23 cellular contexts compared by ENCODE assay signal in the genomic region with DNA sequence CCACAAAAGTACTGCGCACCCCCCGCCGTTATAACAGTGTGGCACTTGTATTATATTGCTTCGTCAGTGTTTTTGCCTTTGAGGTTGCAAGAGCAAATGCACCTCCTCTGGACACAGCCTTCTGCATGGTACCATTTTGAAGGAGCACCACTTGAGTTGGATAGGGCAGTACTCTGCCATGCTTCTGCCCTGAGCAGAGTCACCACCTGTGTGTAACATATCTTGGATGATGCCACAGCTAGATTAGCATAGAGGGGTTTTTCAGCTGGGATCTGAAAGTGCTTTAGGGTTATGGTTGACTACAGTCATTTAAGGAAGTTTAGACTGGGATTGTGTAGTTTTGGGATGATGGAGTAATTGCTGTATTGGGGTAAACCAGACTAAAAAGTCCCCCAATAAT.
A peak's percentile ranks its signal among the peaks of the same experiment; 100 is the strongest.
DNase-seq lines count a peak whose midpoint lies in the region; ATAC-seq and TF ChIP-seq lines count a peak whose summit lies in the region.
"Had no signal": no experiment of that assay in that cellular context is flagged by ENCODE, and none has a peak within 500 bp of the region (broad histone marks: within the 10 kb centered on the region; RNA-seq: fewer than 3 reads in every experiment).

No MANE protein-coding gene starts in this region.

- TF ChIP-seq CTCF in Calu3 (IDR thresholded peaks at IDR 0.05; ENCODE audit: unreplicated experiment) (no peak), natural killer cell (IDR thresholded peaks at IDR 0.05) (no peak)

- intact Hi-C loops in activated CD4-positive, alpha-beta T cell treated with anti-CD3 and anti-CD28 coated beads for 36 hours (cut with DNase I, micrococcal nuclease): no loop called here
- intact Hi-C loops in Calu3 (cut with micrococcal nuclease; ENCODE audit: unreplicated experiment): no loop called here
- intact Hi-C loops in natural killer cell (cut with micrococcal nuclease): no loop called here

- BruUV-seq in Calu3 (replicated peaks; lab: Mats Ljungman, UMichigan): no TSS peak

- no peak for ATAC-seq in activated CD4-positive, alpha-beta T cell treated with anti-CD3 and anti-CD28 coated beads for 36 hours
- peak; percentile 54 for ATAC-seq in activated T-helper 17 cell treated with anti-CD3 and anti-CD28 coated beads, Interleukin-2, amount 50 U/mL, for 72 hours (replicated peaks)
- ATAC-seq in natural killer cell (no peak), HG03159 (IDR thresholded peaks at IDR 0.05; ENCODE audit: unreplicated experiment) (no peak)
- ATAC-seq: activated CD4-positive, CD25-positive, alpha-beta regulatory T cell treated with anti-CD3 and anti-CD28 coated beads, Interleukin-2, amount 50 U/mL, for 24 hours; right lobe of liver; upper lobe of right lung had no signal

- CTCF ChIA-PET in activated CD4-positive, alpha-beta T cell treated with anti-CD3 and anti-CD28 coated beads for 36 hours (lab: Charles Lee): interaction anchor here (1.5 kb wide), 1 partner anchor 45 kb away, joined by 3 read pairs; no protein-coding TSS in a partner anchor
- CTCF ChIA-PET in Calu3 (lab: Charles Lee): interaction anchor here (0.5 kb wide), 1 partner anchor 10 kb away, joined by 3 read pairs; no protein-coding TSS in a partner anchor

- POLR2A ChIA-PET in activated CD4-positive, alpha-beta T cell treated with anti-CD3 and anti-CD28 coated beads for 36 hours (lab: Charles Lee): no interaction called here

- H3K27me3 Mint-ChIP-seq in activated CD4-positive, alpha-beta T cell treated with anti-CD3 and anti-CD28 coated beads for 36 hours: no peaks in the 10 kb centered on the region
- H3K27me3 Mint-ChIP-seq in Calu3 (ENCODE audit: unreplicated experiment) (no peaks in the 10 kb centered on the region), natural killer cell (ENCODE audit: low read depth in 2 of 2) (no peaks in the 10 kb centered on the region)
- no peaks in the 10 kb centered on the region for H3K27me3 Mint-ChIP-seq in activated T-helper 17 cell treated with anti-CD3 and anti-CD28 coated beads, Interleukin-2, amount 50 U/mL, for 72 hours

- peaks cover 62% of the 10 kb centered on the region for H3K4me1 Mint-ChIP-seq in activated CD4-positive, alpha-beta T cell treated with anti-CD3 and anti-CD28 coated beads for 36 hours
- H3K4me1 Mint-ChIP-seq in Calu3 (ENCODE audit: low read depth, unreplicated experiment): peaks cover 36% of the 10 kb centered on the region
- peaks cover 44% of the 10 kb centered on the region for H3K4me1 Mint-ChIP-seq in activated T-helper 17 cell treated with anti-CD3 and anti-CD28 coated beads, Interleukin-2, amount 50 U/mL, for 72 hours
- peaks cover 57 to 60% of the 10 kb centered on the region in 2 donors for H3K4me1 Mint-ChIP-seq in natural killer cell

- H3K4me3 Mint-ChIP-seq in activated CD4-positive, alpha-beta T cell treated with anti-CD3 and anti-CD28 coated beads for 36 hours: no peak overlapping the region
- no peak overlapping the region for H3K4me3 Mint-ChIP-seq in Calu3 (ENCODE audit: low read depth, unreplicated experiment)
- no peak overlapping the region for H3K4me3 Mint-ChIP-seq in activated T-helper 17 cell treated with anti-CD3 and anti-CD28 coated beads, Interleukin-2, amount 50 U/mL, for 72 hours
- H3K4me3 Mint-ChIP-seq in natural killer cell: no peak overlapping the region
- H3K4me3 Mint-ChIP-seq: neural crest cell had no signal

- no peak for DNase-seq in activated CD4-positive, alpha-beta T cell treated with anti-CD3 and anti-CD28 coated beads for 36 hours
- no peak for DNase-seq in activated CD4-positive, alpha-beta T cell treated with anti-CD3 and anti-CD28 coated beads, Interleukin-2, amount 50 U/mL, for 48 hours
- DNase-seq in Calu3 (no peak), natural killer cell (no peak)
- DNase-seq in activated effector memory CD4-positive, alpha-beta T cell treated with Interleukin-2 at 50 U/mL for 16 hours: no peak
- no peak for DNase-seq in stimulated activated naive CD4-positive, alpha-beta T cell (lab: John Stamatoyannopoulos, UW)
- DNase-seq: 8988T, amygdala, DMS53, IMR-90, kidney, NCI-H1092, NCI-H1930, posterior cingulate gyrus, right lobe of liver, RPMI8226, substantia nigra, T-helper 9 cell, upper lobe of right lung had no signal

- no peaks in the 10 kb centered on the region for H3K9me3 Mint-ChIP-seq in activated CD4-positive, alpha-beta T cell treated with anti-CD3 and anti-CD28 coated beads for 36 hours (ENCODE audit: low read depth)
- H3K9me3 Mint-ChIP-seq in Calu3 (ENCODE audit: low read depth, unreplicated experiment): no peaks in the 10 kb centered on the region
- no peaks in the 10 kb centered on the region for H3K9me3 Mint-ChIP-seq in activated T-helper 17 cell treated with anti-CD3 and anti-CD28 coated beads, Interleukin-2, amount 50 U/mL, for 72 hours
- no peaks in the 10 kb centered on the region for H3K9me3 Mint-ChIP-seq in natural killer cell
- H3K9me3 Mint-ChIP-seq: neural crest cell had no signal

- peak overlapping the region; percentile 44 for H3K27ac Mint-ChIP-seq in activated CD4-positive, alpha-beta T cell treated with anti-CD3 and anti-CD28 coated beads for 36 hours
- H3K27ac Mint-ChIP-seq in Calu3 (ENCODE audit: unreplicated experiment): peak overlapping the region; percentile 28
- H3K27ac Mint-ChIP-seq in activated T-helper 17 cell treated with anti-CD3 and anti-CD28 coated beads, Interleukin-2, amount 50 U/mL, for 72 hours: peak overlapping the region; percentile 88
- peak overlapping the region; percentile 26 to 46 for H3K27ac Mint-ChIP-seq in natural killer cell

- peaks cover 54% of the 10 kb centered on the region for H3K36me3 Mint-ChIP-seq in activated CD4-positive, alpha-beta T cell treated with anti-CD3 and anti-CD28 coated beads for 36 hours (ENCODE audit: low read depth)
- peaks cover 56% of the 10 kb centered on the region for H3K36me3 Mint-ChIP-seq in Calu3 (ENCODE audit: insufficient read depth, unreplicated experiment)
- peaks cover 98% of the 10 kb centered on the region for H3K36me3 Mint-ChIP-seq in activated T-helper 17 cell treated with anti-CD3 and anti-CD28 coated beads, Interleukin-2, amount 50 U/mL, for 72 hours (ENCODE audit: low read depth)
- H3K36me3 Mint-ChIP-seq in natural killer cell: peaks cover 6% of the 10 kb centered on the region

Comparison
In these comparisons a context has a peak if more than half of its experiments do, and no peak if none do; other contexts are left out.
1. H3K27ac Mint-ChIP-seq: peak in every context shown above with its lines; median percentile 88 in activated T-helper 17 cell treated with anti-CD3 and anti-CD28 coated beads, Interleukin-2, amount 50 U/mL, for 72 hours; 44 in activated CD4-positive, alpha-beta T cell treated with anti-CD3 and anti-CD28 coated beads for 36 hours; 36 in natural killer cell; 28 in Calu3.